ENCODE assay signal across 26 cellular contexts in the genomic region with DNA sequence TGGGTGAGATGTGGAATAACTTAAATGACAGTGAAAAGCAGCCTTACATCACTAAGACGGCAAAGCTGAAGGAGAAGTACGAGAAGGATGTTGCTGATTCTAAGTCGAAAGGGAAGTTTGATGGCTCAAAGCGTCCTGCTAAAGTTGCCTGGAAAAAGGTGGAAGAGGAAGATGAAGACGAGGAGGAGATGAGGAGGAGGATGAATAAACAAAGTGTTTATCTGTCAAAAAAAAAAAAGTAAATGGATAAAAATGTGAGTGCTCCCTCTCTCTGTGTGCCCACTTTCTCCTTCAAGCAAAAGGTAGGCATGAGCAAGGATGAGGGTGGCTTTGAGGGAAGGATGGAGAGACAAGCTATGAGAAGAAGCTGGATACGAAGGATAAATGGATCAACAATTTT. TPM values are rescaled to one million over a fixed set of nuclear protein-coding genes. Genes with fewer than 3 reads are reported as not detected.
DNase-seq lines count a peak whose midpoint lies in the region; ATAC-seq, FAIRE-seq and TF ChIP-seq lines count a peak whose summit lies in the region.
"Had no signal": no experiment of that assay in that cellular context is flagged by ENCODE, and none has a peak within 500 bp of the region (broad histone marks: within the 10 kb centered on the region; RNA-seq: fewer than 3 reads in every experiment).

No MANE protein-coding gene starts in this region.

- H3K36me3 Mint-ChIP-seq in activated CD4-positive, alpha-beta T cell treated with anti-CD3 and anti-CD28 coated beads for 36 hours (ENCODE audit: low read depth), result peaks cover 4% of the 10 kb centered on the region
- H3K36me3 Mint-ChIP-seq in activated CD4-positive, alpha-beta T cell treated with anti-CD3 and anti-CD28 coated beads, Interleukin-2, amount 10 ng/mL, durations not matched to agents 24 days and 14 days (ENCODE audit: low read depth), result peaks cover 7% of the 10 kb centered on the region
- H3K36me3 Mint-ChIP-seq in astrocyte (ENCODE audit: low read depth, unreplicated experiment) (no peaks in the 10 kb centered on the region), neural crest cell (ENCODE audit: low read depth) (no peaks in the 10 kb centered on the region)
- H3K36me3 Mint-ChIP-seq: CD14-positive monocyte had no signal

- H3K4me3 ChIP-seq in astrocyte (ENCODE audit: insufficient read depth, low read depth, low read length), result no peak overlapping the region
- H3K4me3 ChIP-seq in OCI-LY7 (ENCODE audit: low read depth, low read length, poor library complexity, severe bottlenecking), result no peak overlapping the region
- H3K4me3 ChIP-seq: BLaER1, GM23338 had no signal

- no peak for TF ChIP-seq CTCF in astrocyte (IDR thresholded peaks at IDR 0.05; ENCODE audit: insufficient read depth, low read depth, low read length)
- no peak for TF ChIP-seq CTCF in neural crest cell (conservative IDR thresholded peaks at IDR 0.05)
- no peak for TF ChIP-seq CTCF in OCI-LY7 (conservative IDR thresholded peaks at IDR 0.05; ENCODE audit: low read length)

- FAIRE-seq in astrocyte (lab: Jason Lieb, UNC), result no peak
- FAIRE-seq: GM12891, H54 had no signal

- H3K9me3 ChIP-seq in astrocyte (ENCODE audit: insufficient read depth, low read depth, low read length) (no peaks in the 10 kb centered on the region), OCI-LY7 (ENCODE audit: low read length) (no peaks in the 10 kb centered on the region)
- H3K9me3 ChIP-seq: BLaER1 had no signal

- CTCF ChIA-PET in activated CD4-positive, alpha-beta T cell treated with anti-CD3 and anti-CD28 coated beads for 36 hours (lab: Charles Lee), result interaction anchor here (0.8 kb wide), 1 partner anchor 16 kb away, joined by 3 read pairs; no protein-coding TSS in a partner anchor
- CTCF ChIA-PET in OCI-LY7 (lab: Charles Lee; ENCODE audit: unreplicated experiment), result no interaction called here

- no peak overlapping the region for H2AFZ ChIP-seq in astrocyte (ENCODE audit: low read depth, low read length)
- no peak overlapping the region for H2AFZ ChIP-seq in OCI-LY7 (ENCODE audit: low read length)
- H2AFZ ChIP-seq: GM23338 had no signal

- H3K4me3 Mint-ChIP-seq in activated CD4-positive, alpha-beta T cell treated with anti-CD3 and anti-CD28 coated beads for 36 hours, result no peak overlapping the region
- no peak overlapping the region for H3K4me3 Mint-ChIP-seq in activated CD4-positive, alpha-beta T cell treated with anti-CD3 and anti-CD28 coated beads, Interleukin-2, amount 10 ng/mL, durations not matched to agents 24 days and 14 days
- H3K4me3 Mint-ChIP-seq in astrocyte (ENCODE audit: unreplicated experiment) (peak overlapping the region; percentile 41), neural crest cell (peak overlapping the region; percentile 9)
- H3K4me3 Mint-ChIP-seq: CD14-positive monocyte, GM23338, HFFc6 had no signal

- no peaks in the 10 kb centered on the region for H3K36me3 ChIP-seq in astrocyte (ENCODE audit: insufficient read depth, low read length)
- H3K36me3 ChIP-seq in OCI-LY7 (ENCODE audit: insufficient read depth, low read length), result peaks cover 4% of the 10 kb centered on the region; the same call in 1 of the 2 replicates
- H3K36me3 ChIP-seq: BLaER1 had no signal

- H3K27ac Mint-ChIP-seq in activated CD4-positive, alpha-beta T cell treated with anti-CD3 and anti-CD28 coated beads for 36 hours, result peak overlapping the region; percentile 4
- no peak overlapping the region for H3K27ac Mint-ChIP-seq in activated CD4-positive, alpha-beta T cell treated with anti-CD3 and anti-CD28 coated beads, Interleukin-2, amount 10 ng/mL, durations not matched to agents 24 days and 14 days
- H3K27ac Mint-ChIP-seq in astrocyte (ENCODE audit: unreplicated experiment) (no peak overlapping the region), neural crest cell (ENCODE audit: unreplicated experiment) (no peak overlapping the region)
- H3K27ac Mint-ChIP-seq: GM23338, HFFc6 had no signal

- ATAC-seq in activated CD4-positive, alpha-beta T cell treated with anti-CD3 and anti-CD28 coated beads for 36 hours, result no peak
- ATAC-seq in left colon, result no peak
- ATAC-seq: GM23338 had no signal

- POLR2A ChIA-PET in activated CD4-positive, alpha-beta T cell treated with anti-CD3 and anti-CD28 coated beads for 36 hours (lab: Charles Lee), result no interaction called here
- POLR2A ChIA-PET in OCI-LY7 (lab: Charles Lee), result interaction anchor here (0.7 to 1.1 kb wide), 3 partner anchors 10 to 75 kb away, joined by 3 read pairs; no protein-coding TSS in a partner anchor

- no peaks in the 10 kb centered on the region for H3K27me3 ChIP-seq in astrocyte (ENCODE audit: insufficient read depth, low read length)
- H3K27me3 ChIP-seq: BLaER1 had no signal

- H3K4me1 ChIP-seq in astrocyte (ENCODE audit: insufficient read depth, low read length), result peaks cover 5% of the 10 kb centered on the region
- peaks cover 17% of the 10 kb centered on the region for H3K4me1 ChIP-seq in OCI-LY7 (ENCODE audit: insufficient read depth, low read length, poor library complexity, severe bottlenecking)

- H3K79me2 ChIP-seq in astrocyte (ENCODE audit: insufficient read depth, low read length) (peaks cover 13% of the 10 kb centered on the region), OCI-LY7 (ENCODE audit: insufficient read depth, low read depth, low read length) (peaks cover 8% of the 10 kb centered on the region)

- H3K9ac ChIP-seq in astrocyte (ENCODE audit: low read length), result no peak overlapping the region
- H3K9ac ChIP-seq: BLaER1 had no signal

- H3K9me2 ChIP-seq in OCI-LY7 (ENCODE audit: insufficient read depth, low read length), result no peaks in the 10 kb centered on the region

- peaks cover 15% of the 10 kb centered on the region for H3K4me1 Mint-ChIP-seq in activated CD4-positive, alpha-beta T cell treated with anti-CD3 and anti-CD28 coated beads for 36 hours
- H3K4me1 Mint-ChIP-seq in activated CD4-positive, alpha-beta T cell treated with anti-CD3 and anti-CD28 coated beads, Interleukin-2, amount 10 ng/mL, durations not matched to agents 24 days and 14 days, result peaks cover 9% of the 10 kb centered on the region
- no peaks in the 10 kb centered on the region for H3K4me1 Mint-ChIP-seq in astrocyte (ENCODE audit: low read depth, unreplicated experiment)
- H3K4me1 Mint-ChIP-seq in neural crest cell, result peaks cover 18% of the 10 kb centered on the region

- H4K20me1 ChIP-seq in astrocyte (ENCODE audit: insufficient read depth, low read length) (peaks cover 4% of the 10 kb centered on the region), OCI-LY7 (ENCODE audit: insufficient read depth, low read length) (no peaks in the 10 kb centered on the region)

- H3K27me3 Mint-ChIP-seq in activated CD4-positive, alpha-beta T cell treated with anti-CD3 and anti-CD28 coated beads for 36 hours, result no peaks in the 10 kb centered on the region
- no peaks in the 10 kb centered on the region for H3K27me3 Mint-ChIP-seq in activated CD4-positive, alpha-beta T cell treated with anti-CD3 and anti-CD28 coated beads, Interleukin-2, amount 10 ng/mL, durations not matched to agents 24 days and 14 days
- H3K27me3 Mint-ChIP-seq in astrocyte (ENCODE audit: low read depth, unreplicated experiment) (no peaks in the 10 kb centered on the region), neural crest cell (ENCODE audit: low read depth) (no peaks in the 10 kb centered on the region)
- H3K27me3 Mint-ChIP-seq: CD8-positive, alpha-beta memory T cell had no signal

- BruUV-seq in OCI-LY7 (replicated peaks; lab: Mats Ljungman, UMichigan), result no TSS peak

- H3K27ac ChIP-seq in astrocyte (ENCODE audit: low read depth, low read length), result no peak overlapping the region
- no peak overlapping the region for H3K27ac ChIP-seq in OCI-LY7 (ENCODE audit: low read depth, low read length, poor library complexity, severe bottlenecking)
- H3K27ac ChIP-seq: BLaER1, HL-60 had no signal

- no peaks in the 10 kb centered on the region for H3K9me3 Mint-ChIP-seq in activated CD4-positive, alpha-beta T cell treated with anti-CD3 and anti-CD28 coated beads for 36 hours (ENCODE audit: low read depth)
- no peaks in the 10 kb centered on the region for H3K9me3 Mint-ChIP-seq in activated CD4-positive, alpha-beta T cell treated with anti-CD3 and anti-CD28 coated beads, Interleukin-2, amount 10 ng/mL, durations not matched to agents 24 days and 14 days
- H3K9me3 Mint-ChIP-seq in astrocyte (ENCODE audit: unreplicated experiment) (no peaks in the 10 kb centered on the region), neural crest cell (no peaks in the 10 kb centered on the region)
- H3K9me3 Mint-ChIP-seq: CD14-positive monocyte; CD8-positive, alpha-beta memory T cell; GM23338; HFFc6 had no signal

- no peak for DNase-seq in activated CD4-positive, alpha-beta T cell treated with anti-CD3 and anti-CD28 coated beads for 36 hours
- no peak for DNase-seq in activated CD4-positive, alpha-beta T cell treated with anti-CD3 and anti-CD28 coated beads, Interleukin-2, amount 10 ng/mL, durations not matched to agents 24 days and 14 days
- DNase-seq in astrocyte (ENCODE audit: low read depth) (no peak), neural crest cell (ENCODE audit: low read depth, low spot score) (no peak), kidney glomerular epithelial cell (lab: John Stamatoyannopoulos, UW) (no peak), left colon (no peak), OCI-LY7 (ENCODE audit: low spot score) (no peak), glomerular visceral epithelial cell (ENCODE audit: extremely low spot score) (no peak)
- DNase-seq: 8988T; CD8-positive, alpha-beta memory T cell; COR-L47; DMS 273 treated with DMSO at 0.1 percent for 48 hours; DMS53; DND-41; EL; HCEC 1CT; HFFc6 had no signal

- intact Hi-C loops in activated CD4-positive, alpha-beta T cell treated with anti-CD3 and anti-CD28 coated beads for 36 hours (cut with DNase I, micrococcal nuclease), result no loop called here
- intact Hi-C loops in activated CD4-positive, alpha-beta T cell treated with anti-CD3 and anti-CD28 coated beads, Interleukin-2, amount 10 ng/mL, durations not matched to agents 24 days and 14 days (cut with micrococcal nuclease), result no loop called here
- intact Hi-C loops in left colon (cut with DNase I, micrococcal nuclease) (no loop called here), OCI-LY7 (cut with micrococcal nuclease; ENCODE audit: unreplicated experiment) (no loop called here)

- H3K4me2 ChIP-seq in astrocyte (ENCODE audit: low read length), result no peak overlapping the region
- no peak overlapping the region for H3K4me2 ChIP-seq in OCI-LY7 (ENCODE audit: low read length)
- H3K4me2 ChIP-seq: BLaER1, GM23338 had no signal

RNA-seq across cellular contexts. Expression of a gene that starts 4.2 kb away (rescaled TPM):
- total RNA-seq in activated CD4-positive, alpha-beta T cell treated with anti-CD3 and anti-CD28 coated beads for 36 hours, result 100 to 1,000 TPM; 472 to 554 TPM
- 514 and 546 TPM in 2 replicates for total RNA-seq in activated CD4-positive, alpha-beta T cell treated with anti-CD3 and anti-CD28 coated beads, Interleukin-2, amount 10 ng/mL, durations not matched to agents 24 days and 14 days
- total RNA-seq in astrocyte (792 and 828 TPM in 2 replicates), neural crest cell (652 and 682 TPM in 2 replicates), left colon (100 to 1,000 TPM; 506 to 601 TPM), OCI-LY7 (2022) (412 and 451 TPM in 2 replicates)
- 164 and 256 TPM in 2 replicates for total RNA-seq in OCI-LY7 (2014; rRNA removed; shearing (Covaris generic))

RNA-seq across cellular contexts. Expression of a gene that starts 13.7 kb away (rescaled TPM):
- under 1 TPM; 0.40 to 0.71 TPM for total RNA-seq in activated CD4-positive, alpha-beta T cell treated with anti-CD3 and anti-CD28 coated beads for 36 hours
- 0.45 and 0.63 TPM in 2 replicates for total RNA-seq in activated CD4-positive, alpha-beta T cell treated with anti-CD3 and anti-CD28 coated beads, Interleukin-2, amount 10 ng/mL, durations not matched to agents 24 days and 14 days
- total RNA-seq in astrocyte (not detected in 2 replicates), neural crest cell (not detected in 2 replicates), left colon (not detected), OCI-LY7 (2022) (not detected in 2 replicates)
- 0.21 TPM in 1 of 2 replicates, not detected in the other for total RNA-seq in OCI-LY7 (2014; rRNA removed; shearing (Covaris generic))
- total RNA-seq: A673, G401, HFFc6, HT1080 had no signal

RNA-seq across cellular contexts. Expression of a gene that starts 38.1 kb away (rescaled TPM):
- 10 to 100 TPM; 25.4 to 32.6 TPM for total RNA-seq in activated CD4-positive, alpha-beta T cell treated with anti-CD3 and anti-CD28 coated beads for 36 hours
- total RNA-seq in activated CD4-positive, alpha-beta T cell treated with anti-CD3 and anti-CD28 coated beads, Interleukin-2, amount 10 ng/mL, durations not matched to agents 24 days and 14 days, result 34.6 and 37.3 TPM in 2 replicates
- total RNA-seq in astrocyte, result 24.7 and 26.0 TPM in 2 replicates
- 57.6 and 59.1 TPM in 2 replicates for total RNA-seq in neural crest cell
- total RNA-seq in left colon, result 10 to 100 TPM; 22.1 to 24.9 TPM
- 12.1 and 17.0 TPM in 2 replicates for total RNA-seq in OCI-LY7 (2014; rRNA removed; shearing (Covaris generic))
- total RNA-seq in OCI-LY7 (2022), result 27.4 and 31.4 TPM in 2 replicates

Comparison
In these comparisons a context has a peak if more than half of its experiments do, and no peak if none do; other contexts are left out.
1. H3K4me3 Mint-ChIP-seq: peak in astrocyte (single experiment) and neural crest cell (single experiment); none in activated CD4-positive, alpha-beta T cell treated with anti-CD3 and anti-CD28 coated beads for 36 hours (single experiment) and activated CD4-positive, alpha-beta T cell treated with anti-CD3 and anti-CD28 coated beads, Interleukin-2, amount 10 ng/mL, durations not matched to agents 24 days and 14 days (single experiment).